Comparison of ENCODE assay signal across 1 cellular context in the genomic region with DNA sequence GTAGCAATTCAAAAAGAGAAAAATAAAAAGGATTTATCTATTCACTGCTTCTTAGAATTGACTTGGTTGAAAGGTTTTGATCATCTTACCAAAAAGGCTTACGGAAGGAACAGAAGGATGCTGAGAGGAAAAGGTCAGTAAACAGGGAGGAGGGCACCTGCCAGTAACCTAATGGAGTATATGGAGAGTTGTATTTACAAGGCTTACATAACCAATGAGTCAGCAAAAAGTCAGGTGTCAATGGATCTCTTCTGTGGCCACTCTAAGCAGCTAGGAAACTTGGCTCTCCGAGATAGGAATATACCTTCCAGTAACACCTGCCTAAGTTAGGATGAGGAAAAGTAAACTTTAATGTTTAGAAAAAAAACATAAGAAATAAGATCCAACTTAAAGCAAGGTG.
TF ChIP-seq lines count a peak whose summit lies in the region.

No MANE protein-coding gene starts in this region.

TF ChIP-seq in HepG2, 621 proteins besides CTCF, POLR2A, EP300 and RAD21 (continued from another document and continues in another):
- TF ChIP-seq ZNF136 (CRISPR knock-in tag; IDR thresholded peaks at IDR 0.05; ENCODE audit: low read depth) (no peak), MTA1 (CRISPR knock-in tag; IDR thresholded peaks at IDR 0.05; ENCODE audit: borderline replicate concordance) (no peak), ZNF331 (CRISPR knock-in tag; IDR thresholded peaks at IDR 0.05) (peak; percentile 89), MAFF (IDR thresholded peaks at IDR 0.05; ENCODE audit: low read depth, low read length) (peak; percentile 100), PHF21A (CRISPR knock-in tag; IDR thresholded peaks at IDR 0.05) (peak; percentile 51; the same call in 1 of the 2 replicates), ZFX (CRISPR knock-in tag; IDR thresholded peaks at IDR 0.05; ENCODE audit: low read depth) (no peak), ZNF816 (CRISPR knock-in tag; IDR thresholded peaks at IDR 0.05; ENCODE audit: borderline replicate concordance) (peak; percentile 24; the same call in 1 of the 2 replicates), NCOA2 (CRISPR knock-in tag; IDR thresholded peaks at IDR 0.05) (peak; percentile 73), PLRG1 (conservative IDR thresholded peaks at IDR 0.05) (no peak), ZNF12 (CRISPR knock-in tag; IDR thresholded peaks at IDR 0.05) (peak; percentile 100), FOXA1 (IDR thresholded peaks at IDR 0.05) (no peak), FOXA1 (CRISPR knock-in tag; IDR thresholded peaks at IDR 0.05) (peak; percentile 94), MIXL1 (CRISPR knock-in tag; IDR thresholded peaks at IDR 0.05) (0 out of 2 replicates have a peak, but pooled peaks have one; percentile 43), ZNF549 (CRISPR knock-in tag; IDR thresholded peaks at IDR 0.05) (no peak), ZNF296 (CRISPR knock-in tag; conservative IDR thresholded peaks at IDR 0.05) (no peak), ZNF644 (CRISPR knock-in tag; IDR thresholded peaks at IDR 0.05; ENCODE audit: low read depth) (peak; percentile 80; the same call in 1 of the 2 replicates), JUNB (CRISPR knock-in tag; IDR thresholded peaks at IDR 0.05; ENCODE audit: borderline replicate concordance) (peak; percentile 27; the same call in 1 of the 2 replicates), FOXO1 (CRISPR knock-in tag; IDR thresholded peaks at IDR 0.05) (peak; percentile 86; the same call in 1 of the 2 replicates), IKZF4 (CRISPR knock-in tag; IDR thresholded peaks at IDR 0.05; ENCODE audit: borderline replicate concordance, low read depth, not compliant biosample characterization) (no peak), NR2F1 (CRISPR knock-in tag; IDR thresholded peaks at IDR 0.05) (0 out of 4 replicates have a peak, but pooled peaks of 1 of the 2 experiments have one; percentile 28), RARA (CRISPR knock-in tag; IDR thresholded peaks at IDR 0.05) (peak; percentile 79), ZNF652 (CRISPR knock-in tag; IDR thresholded peaks at IDR 0.05; ENCODE audit: borderline replicate concordance, low read depth) (peak; percentile 33; the same call in 1 of the 2 replicates), ZNF572 (CRISPR knock-in tag; IDR thresholded peaks at IDR 0.05) (no peak), ZNF17 (CRISPR knock-in tag; IDR thresholded peaks at IDR 0.05) (no peak), ZNF124 (CRISPR knock-in tag; IDR thresholded peaks at IDR 0.05) (0 out of 2 replicates have a peak, but pooled peaks have one; percentile 47), ZNF550 (CRISPR knock-in tag; IDR thresholded peaks at IDR 0.05; ENCODE audit: borderline replicate concordance) (no peak), FOSL2 (CRISPR knock-in tag; IDR thresholded peaks at IDR 0.05) (peak; percentile 95), SIX4 (CRISPR knock-in tag; IDR thresholded peaks at IDR 0.05) (peak; percentile 66; the same call in 1 of the 2 replicates), HCFC1 (IDR thresholded peaks at IDR 0.05; ENCODE audit: low read depth, low read length) (no peak), POLR2AphosphoS5 (IDR thresholded peaks at IDR 0.05; ENCODE audit: low read depth, low read length) (peak; percentile 45), ZKSCAN8 (CRISPR knock-in tag; IDR thresholded peaks at IDR 0.05; ENCODE audit: borderline replicate concordance) (peak; percentile 59; the same call in 1 of the 2 replicates), ZNF768 (CRISPR knock-in tag; IDR thresholded peaks at IDR 0.05) (no peak), YEATS2 (CRISPR knock-in tag; IDR thresholded peaks at IDR 0.05; ENCODE audit: borderline replicate concordance) (peak; percentile 49; the same call in 1 of the 2 replicates), ZNF614 (CRISPR knock-in tag; IDR thresholded peaks at IDR 0.05; ENCODE audit: borderline replicate concordance) (peak; percentile 76; the same call in 1 of the 2 replicates), KDM1A (CRISPR knock-in tag; IDR thresholded peaks at IDR 0.05) (0 out of 2 replicates have a peak, but pooled peaks have one; percentile 21), TGIF2 (CRISPR knock-in tag; IDR thresholded peaks at IDR 0.05) (peak; percentile 48; the same call in 1 of the 2 replicates), PAWR (CRISPR knock-in tag; IDR thresholded peaks at IDR 0.05; ENCODE audit: borderline replicate concordance) (no peak), SMAD3 (CRISPR knock-in tag; IDR thresholded peaks at IDR 0.05) (peak; percentile 30; the same call in 1 of the 2 replicates), ETV5 (CRISPR knock-in tag; IDR thresholded peaks at IDR 0.05; ENCODE audit: borderline replicate concordance) (peak; percentile 32; the same call in 1 of the 2 replicates), ZEB1 (IDR thresholded peaks at IDR 0.05; ENCODE audit: insufficient replicate concordance, low read depth) (peak; percentile 61), ARNTL (CRISPR knock-in tag; IDR thresholded peaks at IDR 0.05) (peak; percentile 65; the same call in 1 of the 2 replicates)
- TF ChIP-seq, protein P1, sequence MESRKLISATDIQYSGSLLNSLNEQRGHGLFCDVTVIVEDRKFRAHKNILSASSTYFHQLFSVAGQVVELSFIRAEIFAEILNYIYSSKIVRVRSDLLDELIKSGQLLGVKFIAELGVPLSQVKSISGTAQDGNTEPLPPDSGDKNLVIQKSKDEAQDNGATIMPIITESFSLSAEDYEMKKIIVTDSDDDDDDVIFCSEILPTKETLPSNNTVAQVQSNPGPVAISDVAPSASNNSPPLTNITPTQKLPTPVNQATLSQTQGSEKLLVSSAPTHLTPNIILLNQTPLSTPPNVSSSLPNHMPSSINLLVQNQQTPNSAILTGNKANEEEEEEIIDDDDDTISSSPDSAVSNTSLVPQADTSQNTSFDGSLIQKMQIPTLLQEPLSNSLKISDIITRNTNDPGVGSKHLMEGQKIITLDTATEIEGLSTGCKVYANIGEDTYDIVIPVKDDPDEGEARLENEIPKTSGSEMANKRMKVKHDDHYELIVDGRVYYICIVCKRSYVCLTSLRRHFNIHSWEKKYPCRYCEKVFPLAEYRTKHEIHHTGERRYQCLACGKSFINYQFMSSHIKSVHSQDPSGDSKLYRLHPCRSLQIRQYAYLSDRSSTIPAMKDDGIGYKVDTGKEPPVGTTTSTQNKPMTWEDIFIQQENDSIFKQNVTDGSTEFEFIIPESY (CRISPR knock-in tag; IDR thresholded peaks at IDR 0.05) = no peak
- TF ChIP-seq, protein P2, sequence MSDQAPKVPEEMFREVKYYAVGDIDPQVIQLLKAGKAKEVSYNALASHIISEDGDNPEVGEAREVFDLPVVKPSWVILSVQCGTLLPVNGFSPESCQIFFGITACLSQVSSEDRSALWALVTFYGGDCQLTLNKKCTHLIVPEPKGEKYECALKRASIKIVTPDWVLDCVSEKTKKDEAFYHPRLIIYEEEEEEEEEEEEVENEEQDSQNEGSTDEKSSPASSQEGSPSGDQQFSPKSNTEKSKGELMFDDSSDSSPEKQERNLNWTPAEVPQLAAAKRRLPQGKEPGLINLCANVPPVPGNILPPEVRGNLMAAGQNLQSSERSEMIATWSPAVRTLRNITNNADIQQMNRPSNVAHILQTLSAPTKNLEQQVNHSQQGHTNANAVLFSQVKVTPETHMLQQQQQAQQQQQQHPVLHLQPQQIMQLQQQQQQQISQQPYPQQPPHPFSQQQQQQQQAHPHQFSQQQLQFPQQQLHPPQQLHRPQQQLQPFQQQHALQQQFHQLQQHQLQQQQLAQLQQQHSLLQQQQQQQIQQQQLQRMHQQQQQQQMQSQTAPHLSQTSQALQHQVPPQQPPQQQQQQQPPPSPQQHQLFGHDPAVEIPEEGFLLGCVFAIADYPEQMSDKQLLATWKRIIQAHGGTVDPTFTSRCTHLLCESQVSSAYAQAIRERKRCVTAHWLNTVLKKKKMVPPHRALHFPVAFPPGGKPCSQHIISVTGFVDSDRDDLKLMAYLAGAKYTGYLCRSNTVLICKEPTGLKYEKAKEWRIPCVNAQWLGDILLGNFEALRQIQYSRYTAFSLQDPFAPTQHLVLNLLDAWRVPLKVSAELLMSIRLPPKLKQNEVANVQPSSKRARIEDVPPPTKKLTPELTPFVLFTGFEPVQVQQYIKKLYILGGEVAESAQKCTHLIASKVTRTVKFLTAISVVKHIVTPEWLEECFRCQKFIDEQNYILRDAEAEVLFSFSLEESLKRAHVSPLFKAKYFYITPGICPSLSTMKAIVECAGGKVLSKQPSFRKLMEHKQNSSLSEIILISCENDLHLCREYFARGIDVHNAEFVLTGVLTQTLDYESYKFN (CRISPR knock-in tag; conservative IDR thresholded peaks at IDR 0.05) = peak; percentile 52; the same call in 1 of the 2 replicates
- TF ChIP-seq, protein P3, sequence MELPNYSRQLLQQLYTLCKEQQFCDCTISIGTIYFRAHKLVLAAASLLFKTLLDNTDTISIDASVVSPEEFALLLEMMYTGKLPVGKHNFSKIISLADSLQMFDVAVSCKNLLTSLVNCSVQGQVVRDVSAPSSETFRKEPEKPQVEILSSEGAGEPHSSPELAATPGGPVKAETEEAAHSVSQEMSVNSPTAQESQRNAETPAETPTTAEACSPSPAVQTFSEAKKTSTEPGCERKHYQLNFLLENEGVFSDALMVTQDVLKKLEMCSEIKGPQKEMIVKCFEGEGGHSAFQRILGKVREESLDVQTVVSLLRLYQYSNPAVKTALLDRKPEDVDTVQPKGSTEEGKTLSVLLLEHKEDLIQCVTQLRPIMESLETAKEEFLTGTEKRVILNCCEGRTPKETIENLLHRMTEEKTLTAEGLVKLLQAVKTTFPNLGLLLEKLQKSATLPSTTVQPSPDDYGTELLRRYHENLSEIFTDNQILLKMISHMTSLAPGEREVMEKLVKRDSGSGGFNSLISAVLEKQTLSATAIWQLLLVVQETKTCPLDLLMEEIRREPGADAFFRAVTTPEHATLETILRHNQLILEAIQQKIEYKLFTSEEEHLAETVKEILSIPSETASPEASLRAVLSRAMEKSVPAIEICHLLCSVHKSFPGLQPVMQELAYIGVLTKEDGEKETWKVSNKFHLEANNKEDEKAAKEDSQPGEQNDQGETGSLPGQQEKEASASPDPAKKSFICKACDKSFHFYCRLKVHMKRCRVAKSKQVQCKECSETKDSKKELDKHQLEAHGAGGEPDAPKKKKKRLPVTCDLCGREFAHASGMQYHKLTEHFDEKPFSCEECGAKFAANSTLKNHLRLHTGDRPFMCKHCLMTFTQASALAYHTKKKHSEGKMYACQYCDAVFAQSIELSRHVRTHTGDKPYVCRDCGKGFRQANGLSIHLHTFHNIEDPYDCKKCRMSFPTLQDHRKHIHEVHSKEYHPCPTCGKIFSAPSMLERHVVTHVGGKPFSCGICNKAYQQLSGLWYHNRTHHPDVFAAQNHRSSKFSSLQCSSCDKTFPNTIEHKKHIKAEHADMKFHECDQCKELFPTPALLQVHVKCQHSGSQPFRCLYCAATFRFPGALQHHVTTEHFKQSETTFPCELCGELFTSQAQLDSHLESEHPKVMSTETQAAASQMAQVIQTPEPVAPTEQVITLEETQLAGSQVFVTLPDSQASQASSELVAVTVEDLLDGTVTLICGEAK (IDR thresholded peaks at IDR 0.05) = no peak
- TF ChIP-seq, protein P3 (CRISPR knock-in tag; IDR thresholded peaks at IDR 0.05) = no peak; the same call in 1 of the 2 replicates
- TF ChIP-seq, protein P4, sequence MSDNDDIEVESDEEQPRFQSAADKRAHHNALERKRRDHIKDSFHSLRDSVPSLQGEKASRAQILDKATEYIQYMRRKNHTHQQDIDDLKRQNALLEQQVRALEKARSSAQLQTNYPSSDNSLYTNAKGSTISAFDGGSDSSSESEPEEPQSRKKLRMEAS (IDR thresholded peaks at IDR 0.05) = peak; percentile 38
- TF ChIP-seq, protein P5, sequence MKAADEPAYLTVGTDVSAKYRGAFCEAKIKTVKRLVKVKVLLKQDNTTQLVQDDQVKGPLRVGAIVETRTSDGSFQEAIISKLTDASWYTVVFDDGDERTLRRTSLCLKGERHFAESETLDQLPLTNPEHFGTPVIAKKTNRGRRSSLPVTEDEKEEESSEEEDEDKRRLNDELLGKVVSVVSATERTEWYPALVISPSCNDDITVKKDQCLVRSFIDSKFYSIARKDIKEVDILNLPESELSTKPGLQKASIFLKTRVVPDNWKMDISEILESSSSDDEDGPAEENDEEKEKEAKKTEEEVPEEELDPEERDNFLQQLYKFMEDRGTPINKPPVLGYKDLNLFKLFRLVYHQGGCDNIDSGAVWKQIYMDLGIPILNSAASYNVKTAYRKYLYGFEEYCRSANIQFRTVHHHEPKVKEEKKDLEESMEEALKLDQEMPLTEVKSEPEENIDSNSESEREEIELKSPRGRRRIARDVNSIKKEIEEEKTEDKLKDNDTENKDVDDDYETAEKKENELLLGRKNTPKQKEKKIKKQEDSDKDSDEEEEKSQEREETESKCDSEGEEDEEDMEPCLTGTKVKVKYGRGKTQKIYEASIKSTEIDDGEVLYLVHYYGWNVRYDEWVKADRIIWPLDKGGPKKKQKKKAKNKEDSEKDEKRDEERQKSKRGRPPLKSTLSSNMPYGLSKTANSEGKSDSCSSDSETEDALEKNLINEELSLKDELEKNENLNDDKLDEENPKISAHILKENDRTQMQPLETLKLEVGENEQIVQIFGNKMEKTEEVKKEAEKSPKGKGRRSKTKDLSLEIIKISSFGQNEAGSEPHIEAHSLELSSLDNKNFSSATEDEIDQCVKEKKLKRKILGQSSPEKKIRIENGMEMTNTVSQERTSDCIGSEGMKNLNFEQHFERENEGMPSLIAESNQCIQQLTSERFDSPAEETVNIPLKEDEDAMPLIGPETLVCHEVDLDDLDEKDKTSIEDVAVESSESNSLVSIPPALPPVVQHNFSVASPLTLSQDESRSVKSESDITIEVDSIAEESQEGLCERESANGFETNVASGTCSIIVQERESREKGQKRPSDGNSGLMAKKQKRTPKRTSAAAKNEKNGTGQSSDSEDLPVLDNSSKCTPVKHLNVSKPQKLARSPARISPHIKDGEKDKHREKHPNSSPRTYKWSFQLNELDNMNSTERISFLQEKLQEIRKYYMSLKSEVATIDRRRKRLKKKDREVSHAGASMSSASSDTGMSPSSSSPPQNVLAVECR (CRISPR knock-in tag; IDR thresholded peaks at IDR 0.05; ENCODE audit: borderline replicate concordance) = peak; percentile 59; the same call in 1 of the 2 replicates
